8 cellular contexts compared by ENCODE assay signal in the genomic region with DNA sequence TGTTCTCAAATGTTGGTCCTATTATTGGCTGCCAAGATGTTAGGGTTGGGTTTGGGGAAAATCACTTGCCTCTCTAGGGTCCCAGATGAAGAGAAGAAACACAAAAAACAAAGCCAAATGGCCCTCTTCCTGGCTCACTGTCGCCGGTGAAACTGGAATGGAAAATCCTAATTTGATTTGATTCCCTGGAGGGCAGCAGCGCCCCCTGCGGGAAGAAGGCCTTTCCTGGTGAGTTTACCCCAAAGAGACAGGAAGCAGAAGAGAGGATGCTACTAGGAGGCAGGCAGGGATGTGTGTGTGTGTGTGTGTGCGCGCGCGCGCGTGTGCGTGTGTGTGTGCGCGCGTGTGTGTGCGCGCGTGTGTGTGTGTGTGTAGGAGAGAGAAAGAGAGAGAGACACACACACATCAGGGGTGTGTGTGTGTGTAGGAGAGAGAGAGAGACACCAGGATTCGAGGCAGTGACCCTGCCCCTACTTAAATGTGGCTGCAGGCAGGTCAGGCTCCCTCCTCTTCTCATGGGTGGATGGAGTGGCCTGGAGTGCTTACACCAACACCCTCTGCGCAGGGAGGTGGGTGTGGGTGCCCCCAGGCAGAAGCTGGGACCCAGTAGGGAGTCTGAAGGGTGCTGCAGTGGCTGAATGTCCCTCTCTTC. TPM values are rescaled to one million over a fixed set of nuclear protein-coding genes. Genes with fewer than 3 reads are reported as not detected.
A peak's percentile ranks its signal among the peaks of the same experiment; 100 is the strongest.
DNase-seq lines count a peak whose midpoint lies in the region; ATAC-seq and TF ChIP-seq lines count a peak whose summit lies in the region.

No MANE protein-coding gene starts in this region.

- H3K79me2 ChIP-seq in DND-41 (ENCODE audit: insufficient read depth, low read length) = no peaks in the 10 kb centered on the region

- no peak overlapping the region for H3K9ac ChIP-seq in DND-41 (ENCODE audit: low read depth, low read length)

- H3K4me3 ChIP-seq in DND-41 (ENCODE audit: low read depth in 1 of 2, low read length in 2 of 2) (no peak overlapping the region), upper lobe of right lung (peak overlapping the region; percentile 14)

- H3K9me3 ChIP-seq in DND-41 (ENCODE audit: insufficient read depth, low read length, severe bottlenecking) = no peaks in the 10 kb centered on the region
- H3K9me3 ChIP-seq in upper lobe of right lung = no peaks in the 10 kb centered on the region

- peak; percentile 81 for ATAC-seq in DND-41 (ENCODE audit: insufficient read depth, low read depth)
- peak; percentile 56 for ATAC-seq in SK-N-SH treated with all-trans-retinoic acid at 6 μM for 48 hours
- peak; percentile 69 for ATAC-seq in upper lobe of right lung
- no peak for ATAC-seq in GM18502 (IDR thresholded peaks at IDR 0.05; ENCODE audit: poor library complexity, unreplicated experiment)

- no peaks in the 10 kb centered on the region for H3K9me3 Mint-ChIP-seq in activated naive CD4-positive, alpha-beta T cell treated with anti-CD3 and anti-CD28 coated beads, Interleukin-2, amount 10 ng/mL, durations not matched to agents 7 days and 5 days
- H3K9me3 Mint-ChIP-seq in progenitor cell of endocrine pancreas (ENCODE audit: low read depth) = no peaks in the 10 kb centered on the region

- intact Hi-C loops in upper lobe of right lung (cut with DNase I) = loop anchor here (10.0 kb wide), 1 partner anchor 182 kb away; a partner anchor contains a TSS

- peak overlapping the region; percentile 47; the same call in 1 of the 2 replicates for H2AFZ ChIP-seq in DND-41 (ENCODE audit: low read depth, low read length)

- peaks cover 8% of the 10 kb centered on the region; the same call in 1 of the 2 replicates for H4K20me1 ChIP-seq in DND-41 (ENCODE audit: insufficient read depth, low read length)

- no peaks in the 10 kb centered on the region for H3K36me3 ChIP-seq in DND-41 (ENCODE audit: insufficient read depth, low read length)
- no peaks in the 10 kb centered on the region for H3K36me3 ChIP-seq in upper lobe of right lung

- peak overlapping the region; percentile 55 for H3K4me3 Mint-ChIP-seq in activated naive CD4-positive, alpha-beta T cell treated with anti-CD3 and anti-CD28 coated beads, Interleukin-2, amount 10 ng/mL, durations not matched to agents 7 days and 5 days
- peak overlapping the region; percentile 43 for H3K4me3 Mint-ChIP-seq in progenitor cell of endocrine pancreas (ENCODE audit: low read depth)

- peak overlapping the region; percentile 46 for H3K27ac Mint-ChIP-seq in activated naive CD4-positive, alpha-beta T cell treated with anti-CD3 and anti-CD28 coated beads, Interleukin-2, amount 10 ng/mL, durations not matched to agents 7 days and 5 days
- H3K27ac Mint-ChIP-seq in progenitor cell of endocrine pancreas = no peak overlapping the region

- peaks cover 17% of the 10 kb centered on the region for H3K27me3 Mint-ChIP-seq in activated naive CD4-positive, alpha-beta T cell treated with anti-CD3 and anti-CD28 coated beads, Interleukin-2, amount 10 ng/mL, durations not matched to agents 7 days and 5 days
- H3K27me3 Mint-ChIP-seq in progenitor cell of endocrine pancreas = peaks cover 19% of the 10 kb centered on the region

- H3K27me3 ChIP-seq in DND-41 (ENCODE audit: insufficient read depth, low read length, poor library complexity) (peaks cover 26% of the 10 kb centered on the region), upper lobe of right lung (no peaks in the 10 kb centered on the region)

- H3K4me1 ChIP-seq in DND-41 (ENCODE audit: insufficient read depth, low read length) = peaks cover 28% of the 10 kb centered on the region
- peaks cover 40% of the 10 kb centered on the region for H3K4me1 ChIP-seq in upper lobe of right lung

- CTCF ChIA-PET in activated naive CD4-positive, alpha-beta T cell treated with anti-CD3 and anti-CD28 coated beads, Interleukin-2, amount 10 ng/mL, durations not matched to agents 7 days and 5 days (lab: Charles Lee) = interaction anchor here (0.7 to 8.8 kb wide), 12 partner anchors 9 to 248 kb away, joined by 3 to 84 read pairs (median 4); no protein-coding TSS in a partner anchor

- TF ChIP-seq CTCF in DND-41 (IDR thresholded peaks at IDR 0.05; ENCODE audit: borderline replicate concordance, extremely low read depth, low read length, poor library complexity, severe bottlenecking) = peak; percentile 89
- peak; percentile 80 for TF ChIP-seq CTCF in progenitor cell of endocrine pancreas (IDR thresholded peaks at IDR 0.05; ENCODE audit: unreplicated experiment)
- peak; percentile 69 for TF ChIP-seq CTCF in upper lobe of right lung (IDR thresholded peaks at IDR 0.05)

- no peaks in the 10 kb centered on the region for H3K36me3 Mint-ChIP-seq in activated naive CD4-positive, alpha-beta T cell treated with anti-CD3 and anti-CD28 coated beads, Interleukin-2, amount 10 ng/mL, durations not matched to agents 7 days and 5 days
- no peaks in the 10 kb centered on the region for H3K36me3 Mint-ChIP-seq in progenitor cell of endocrine pancreas (ENCODE audit: insufficient read depth)

- peaks cover 61% of the 10 kb centered on the region for H3K4me1 Mint-ChIP-seq in activated naive CD4-positive, alpha-beta T cell treated with anti-CD3 and anti-CD28 coated beads, Interleukin-2, amount 10 ng/mL, durations not matched to agents 7 days and 5 days
- H3K4me1 Mint-ChIP-seq in progenitor cell of endocrine pancreas (ENCODE audit: low read depth) = peaks cover 26% of the 10 kb centered on the region

- H3K27ac ChIP-seq in DND-41 (ENCODE audit: low read length) (no peak overlapping the region), upper lobe of right lung (peak overlapping the region; percentile 44)

- DNase-seq in DND-41 = peak; percentile 83
- DNase-seq in NCI-H1092 treated with DMSO at 0.1 percent for 48 hours (lab: John Stamatoyannopoulos, UW) = peak; percentile 91
- DNase-seq in activated naive CD4-positive, alpha-beta T cell treated with anti-CD3 and anti-CD28 coated beads, Interleukin-2, amount 10 ng/mL, durations not matched to agents 7 days and 5 days = peak; percentile 92
- DNase-seq in glomerular visceral epithelial cell (ENCODE audit: extremely low spot score) = peak; percentile 76
- peak; percentile 80 for DNase-seq in progenitor cell of endocrine pancreas (ENCODE audit: low spot score, unreplicated experiment)
- DNase-seq in upper lobe of right lung = peak; percentile 93

- peak overlapping the region; percentile 19; the same call in 1 of the 2 replicates for H3K4me2 ChIP-seq in DND-41 (ENCODE audit: insufficient read depth, low read length)

TF ChIP-seq in SK-N-SH treated with all-trans-retinoic acid at 6 μM for 48 hours, 23 proteins besides CTCF, POLR2A, EP300 and RAD21:
- TF ChIP-seq, protein P1, sequence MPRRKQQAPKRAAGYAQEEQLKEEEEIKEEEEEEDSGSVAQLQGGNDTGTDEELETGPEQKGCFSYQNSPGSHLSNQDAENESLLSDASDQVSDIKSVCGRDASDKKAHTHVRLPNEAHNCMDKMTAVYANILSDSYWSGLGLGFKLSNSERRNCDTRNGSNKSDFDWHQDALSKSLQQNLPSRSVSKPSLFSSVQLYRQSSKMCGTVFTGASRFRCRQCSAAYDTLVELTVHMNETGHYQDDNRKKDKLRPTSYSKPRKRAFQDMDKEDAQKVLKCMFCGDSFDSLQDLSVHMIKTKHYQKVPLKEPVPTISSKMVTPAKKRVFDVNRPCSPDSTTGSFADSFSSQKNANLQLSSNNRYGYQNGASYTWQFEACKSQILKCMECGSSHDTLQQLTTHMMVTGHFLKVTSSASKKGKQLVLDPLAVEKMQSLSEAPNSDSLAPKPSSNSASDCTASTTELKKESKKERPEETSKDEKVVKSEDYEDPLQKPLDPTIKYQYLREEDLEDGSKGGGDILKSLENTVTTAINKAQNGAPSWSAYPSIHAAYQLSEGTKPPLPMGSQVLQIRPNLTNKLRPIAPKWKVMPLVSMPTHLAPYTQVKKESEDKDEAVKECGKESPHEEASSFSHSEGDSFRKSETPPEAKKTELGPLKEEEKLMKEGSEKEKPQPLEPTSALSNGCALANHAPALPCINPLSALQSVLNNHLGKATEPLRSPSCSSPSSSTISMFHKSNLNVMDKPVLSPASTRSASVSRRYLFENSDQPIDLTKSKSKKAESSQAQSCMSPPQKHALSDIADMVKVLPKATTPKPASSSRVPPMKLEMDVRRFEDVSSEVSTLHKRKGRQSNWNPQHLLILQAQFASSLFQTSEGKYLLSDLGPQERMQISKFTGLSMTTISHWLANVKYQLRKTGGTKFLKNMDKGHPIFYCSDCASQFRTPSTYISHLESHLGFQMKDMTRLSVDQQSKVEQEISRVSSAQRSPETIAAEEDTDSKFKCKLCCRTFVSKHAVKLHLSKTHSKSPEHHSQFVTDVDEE (CRISPR knock-in tag; IDR thresholded peaks at IDR 0.05) = no peak
- TF ChIP-seq GLIS3 (CRISPR knock-in tag; IDR thresholded peaks at IDR 0.05) = no peak
- no peak for TF ChIP-seq BACH2 (CRISPR knock-in tag; IDR thresholded peaks at IDR 0.05; ENCODE audit: borderline replicate concordance)
- no peak for TF ChIP-seq ZFP30 (CRISPR knock-in tag; IDR thresholded peaks at IDR 0.05)

RNA-seq across cellular contexts. Expression of a gene that starts 3.1 kb away (rescaled TPM):
- total RNA-seq in progenitor cell of endocrine pancreas (79.8 and 87.1 TPM in 2 replicates), upper lobe of right lung (95.9 TPM)

RNA-seq across cellular contexts. Expression of a gene that starts 22.8 kb away (rescaled TPM):
- 55.0 and 58.8 TPM in 2 replicates for total RNA-seq in progenitor cell of endocrine pancreas
- total RNA-seq in upper lobe of right lung = 46.0 TPM
